ENCODE assay signal across 2 cellular contexts in genomic region chr15:43312378-43312777, GRCh38.
TF ChIP-seq lines count a peak whose summit lies in the region.

No MANE protein-coding gene starts in this region.

TF ChIP-seq in Ishikawa, 13 proteins besides CTCF, POLR2A, EP300 and RAD21:
- no peak for TF ChIP-seq NFIC (IDR thresholded peaks at IDR 0.05)
- peak; percentile 28; the same call in 1 of the 2 replicates for TF ChIP-seq USF1 (IDR thresholded peaks at IDR 0.05)
TF ChIP-seq in Ishikawa: peak in this region for 1.

TF ChIP-seq in K562, 482 proteins besides CTCF, POLR2A, EP300 and RAD21:
- TF ChIP-seq TEAD2 (tag; IDR thresholded peaks at IDR 0.05) (no peak), EWSR1 (IDR thresholded peaks at IDR 0.05; ENCODE audit: borderline replicate concordance, low read depth, partially characterized antibody) (no peak), USF1 (CRISPR knock-in tag; IDR thresholded peaks at IDR 0.05) (0 out of 2 replicates have a peak, but pooled peaks have one; percentile 15), KAT7 (CRISPR knock-in tag; IDR thresholded peaks at IDR 0.05; ENCODE audit: borderline replicate concordance) (no peak), MNT (conservative IDR thresholded peaks at IDR 0.05) (no peak), ZNF197 (CRISPR knock-in tag; IDR thresholded peaks at IDR 0.05; ENCODE audit: low read depth) (no peak), GTF2A2 (tag; IDR thresholded peaks at IDR 0.05) (no peak), ZNF644 (tag; IDR thresholded peaks at IDR 0.05; ENCODE audit: low read depth) (no peak), RFX1 (IDR thresholded peaks at IDR 0.05) (no peak), REST (CRISPR knock-in tag; IDR thresholded peaks at IDR 0.05; ENCODE audit: low read depth) (no peak), NONO (IDR thresholded peaks at IDR 0.05; ENCODE audit: low read depth in 2 of 2, low read length in 1 of 2) (no peak), ZNF175 (CRISPR knock-in tag; IDR thresholded peaks at IDR 0.05; ENCODE audit: low read depth) (no peak), RAD51 (IDR thresholded peaks at IDR 0.05; ENCODE audit: borderline replicate concordance, low read depth) (peak; percentile 61), ZNF316 (IDR thresholded peaks at IDR 0.05) (no peak), SPI1 (IDR thresholded peaks at IDR 0.05; ENCODE audit: borderline replicate concordance, low read depth, low read length) (no peak), HOXB6 (CRISPR knock-in tag; IDR thresholded peaks at IDR 0.05; ENCODE audit: borderline replicate concordance) (no peak), TFE3 (CRISPR knock-in tag; IDR thresholded peaks at IDR 0.05) (peak; percentile 92), USF2 (CRISPR knock-in tag; IDR thresholded peaks at IDR 0.05) (peak; percentile 43; the same call in 1 of the 2 replicates), TOE1 (IDR thresholded peaks at IDR 0.05; ENCODE audit: borderline replicate concordance) (peak; percentile 72; the same call in 1 of the 2 replicates), TOE1 (CRISPR knock-in tag; IDR thresholded peaks at IDR 0.05; ENCODE audit: borderline replicate concordance, low read depth) (no peak), ZNF133 (CRISPR knock-in tag; IDR thresholded peaks at IDR 0.05) (no peak), ATF1 (CRISPR knock-in tag; IDR thresholded peaks at IDR 0.05) (no peak), ATF1 (tag; IDR thresholded peaks at IDR 0.05) (no peak), YBX1 (IDR thresholded peaks at IDR 0.05) (no peak)
